Comparison of ENCODE assay signal across 12 cellular contexts in the genomic region with DNA sequence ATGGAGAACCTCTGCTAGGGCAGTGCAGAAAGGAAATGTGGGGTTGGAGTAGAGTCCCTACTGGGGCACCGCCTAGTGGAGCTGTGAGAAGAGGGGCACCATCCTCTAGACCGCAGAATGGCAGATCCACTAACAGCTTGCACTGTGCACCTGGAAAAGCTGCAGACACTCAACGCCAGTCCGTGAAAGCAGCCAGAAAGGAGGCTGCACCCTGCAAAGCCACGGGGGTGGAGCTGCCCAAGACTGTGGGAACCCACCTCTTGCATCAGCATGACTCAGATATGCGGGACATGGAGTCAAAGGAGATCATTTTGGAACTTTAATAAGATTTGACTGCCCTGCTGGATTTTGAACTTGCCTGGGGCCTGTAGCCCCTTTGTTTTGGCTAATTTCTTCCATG. TPM values are rescaled to one million over a fixed set of nuclear protein-coding genes. Genes with fewer than 3 reads are reported as not detected.
DNase-seq lines count a peak whose midpoint lies in the region; ATAC-seq and TF ChIP-seq lines count a peak whose summit lies in the region.
"Had no signal": no experiment of that assay in that cellular context is flagged by ENCODE, and none has a peak within 500 bp of the region (broad histone marks: within the 10 kb centered on the region; RNA-seq: fewer than 3 reads in every experiment).

No MANE protein-coding gene starts in this region.

- no peak for TF ChIP-seq POLR2A in tibial nerve (IDR thresholded peaks at IDR 0.05)

- no peak overlapping the region for H3K27ac Mint-ChIP-seq in activated CD8-positive, alpha-beta memory T cell treated with anti-CD3 and anti-CD28 coated beads, Interleukin-2, amount 10 ng/mL, durations not matched to agents 7 days and 5 days
- H3K27ac Mint-ChIP-seq: activated naive CD4-positive, alpha-beta T cell treated with anti-CD3 and anti-CD28 coated beads, Interleukin-2, amount 50 U/mL, for 24 hours had no signal

- CTCF ChIA-PET in activated CD8-positive, alpha-beta memory T cell treated with anti-CD3 and anti-CD28 coated beads, Interleukin-2, amount 10 ng/mL, durations not matched to agents 7 days and 5 days (lab: Charles Lee): interaction anchor here (1.3 kb wide), 1 partner anchor 70 kb away, joined by 5 read pairs; no protein-coding TSS in a partner anchor

- H3K27ac ChIP-seq in tibial nerve: peak overlapping the region in 3 of 4 donors; percentile 12 to 94 (median 77)

- H3K4me1 ChIP-seq in tibial nerve: peaks cover 0 to 98% (median 40%) of the 10 kb centered on the region in 4 donors

- ATAC-seq in activated CD8-positive, alpha-beta memory T cell treated with anti-CD3 and anti-CD28 coated beads, Interleukin-2, amount 10 ng/mL, durations not matched to agents 7 days and 5 days: no peak
- ATAC-seq in HG03342 (IDR thresholded peaks at IDR 0.05; ENCODE audit: unreplicated experiment): no peak
- ATAC-seq in HG03039 (IDR thresholded peaks at IDR 0.05; ENCODE audit: unreplicated experiment): no peak

- DNase-seq in activated CD8-positive, alpha-beta memory T cell treated with anti-CD3 and anti-CD28 coated beads for 24 hours: peak; percentile 48
- no peak for DNase-seq in activated CD8-positive, alpha-beta memory T cell treated with anti-CD3 and anti-CD28 coated beads, Interleukin-2, amount 10 ng/mL, durations not matched to agents 7 days and 5 days
- peak; percentile 65 for DNase-seq in astrocyte of the hippocampus (ENCODE audit: low read depth, low spot score)
- peak; percentile 65 to 87 for DNase-seq in foreskin fibroblast
- DNase-seq in tibial nerve (ENCODE audit: low spot score in 2 of 2): no peak
- no peak for DNase-seq in activated naive CD4-positive, alpha-beta T cell treated with anti-CD3 and anti-CD28 coated beads, Interleukin-2, amount 50 U/mL, for 16 hours
- DNase-seq: effector CD8-positive, alpha-beta T cell; Kasumi-1; NCI-H69 had no signal

- H3K4me1 Mint-ChIP-seq in activated CD8-positive, alpha-beta memory T cell treated with anti-CD3 and anti-CD28 coated beads, Interleukin-2, amount 10 ng/mL, durations not matched to agents 7 days and 5 days: no peaks in the 10 kb centered on the region
- H3K4me1 Mint-ChIP-seq: activated naive CD4-positive, alpha-beta T cell treated with anti-CD3 and anti-CD28 coated beads, Interleukin-2, amount 50 U/mL, for 24 hours had no signal

- H3K9me3 ChIP-seq in tibial nerve: peaks cover 0 to 6% (median 0%) of the 10 kb centered on the region in 4 donors

- H3K36me3 ChIP-seq in tibial nerve: peaks cover 0 to 19% (median 0%) of the 10 kb centered on the region in 3 donors

- H3K9me3 Mint-ChIP-seq in activated CD8-positive, alpha-beta memory T cell treated with anti-CD3 and anti-CD28 coated beads, Interleukin-2, amount 10 ng/mL, durations not matched to agents 7 days and 5 days (ENCODE audit: low read depth): no peaks in the 10 kb centered on the region
- H3K9me3 Mint-ChIP-seq: activated naive CD4-positive, alpha-beta T cell treated with anti-CD3 and anti-CD28 coated beads, Interleukin-2, amount 50 U/mL, for 24 hours had no signal

- no peaks in the 10 kb centered on the region for H3K27me3 ChIP-seq in tibial nerve

- H3K4me3 ChIP-seq in foreskin fibroblast (ENCODE audit: low read depth in 1 of 2, low read length in 2 of 2): no peak overlapping the region
- H3K4me3 ChIP-seq in tibial nerve: no peak overlapping the region

- TF ChIP-seq CTCF in foreskin fibroblast (IDR thresholded peaks at IDR 0.05; ENCODE audit: low read depth, low read length): no peak
- TF ChIP-seq CTCF in tibial nerve (IDR thresholded peaks at IDR 0.05): no peak

- TF ChIP-seq EP300 in tibial nerve (IDR thresholded peaks at IDR 0.05): peak in 1 of 2 donors; percentile 40

- no peak overlapping the region for H3K4me3 Mint-ChIP-seq in activated CD8-positive, alpha-beta memory T cell treated with anti-CD3 and anti-CD28 coated beads, Interleukin-2, amount 10 ng/mL, durations not matched to agents 7 days and 5 days
- H3K4me3 Mint-ChIP-seq: activated naive CD4-positive, alpha-beta T cell treated with anti-CD3 and anti-CD28 coated beads, Interleukin-2, amount 50 U/mL, for 24 hours had no signal

- WGBS in tibial nerve, 2 donors: 76 to 82% methylated on average over 6 of the region's 6 CpGs

- no peaks in the 10 kb centered on the region for H3K36me3 Mint-ChIP-seq in activated CD8-positive, alpha-beta memory T cell treated with anti-CD3 and anti-CD28 coated beads, Interleukin-2, amount 10 ng/mL, durations not matched to agents 7 days and 5 days
- H3K36me3 Mint-ChIP-seq: activated naive CD4-positive, alpha-beta T cell treated with anti-CD3 and anti-CD28 coated beads, Interleukin-2, amount 50 U/mL, for 24 hours had no signal

- H3K27me3 Mint-ChIP-seq in activated CD8-positive, alpha-beta memory T cell treated with anti-CD3 and anti-CD28 coated beads, Interleukin-2, amount 10 ng/mL, durations not matched to agents 7 days and 5 days: peaks cover 15% of the 10 kb centered on the region
- H3K27me3 Mint-ChIP-seq: activated naive CD4-positive, alpha-beta T cell treated with anti-CD3 and anti-CD28 coated beads, Interleukin-2, amount 50 U/mL, for 24 hours had no signal

RNA-seq across cellular contexts. Expression of a gene that starts 8.7 kb away (rescaled TPM):
- total RNA-seq in activated CD8-positive, alpha-beta memory T cell treated with anti-CD3 and anti-CD28 coated beads, Interleukin-2, amount 10 ng/mL, durations not matched to agents 7 days and 5 days: 1 to 10 TPM in 1 of 2 experiments, under 1 TPM in 1; 0.35 to 1.5 TPM
- 100 to 1,000 TPM; 140 to 385 (median 202) TPM for total RNA-seq in tibial nerve

Comparison
In these comparisons a context has a peak if more than half of its experiments do, and no peak if none do; other contexts are left out.
1. DNase-seq: peak in activated CD8-positive, alpha-beta memory T cell treated with anti-CD3 and anti-CD28 coated beads for 24 hours (single experiment), astrocyte of the hippocampus (single experiment) and foreskin fibroblast (2 of 2); none in activated CD8-positive, alpha-beta memory T cell treated with anti-CD3 and anti-CD28 coated beads, Interleukin-2, amount 10 ng/mL, durations not matched to agents 7 days and 5 days (single experiment), tibial nerve (0 of 2) and activated naive CD4-positive, alpha-beta T cell treated with anti-CD3 and anti-CD28 coated beads, Interleukin-2, amount 50 U/mL, for 16 hours (single experiment).
2. RNA of a gene that starts 8.7 kb away (total RNA-seq): 140 to 385 TPM in tibial nerve; 0.35 to 1.5 TPM in activated CD8-positive, alpha-beta memory T cell treated with anti-CD3 and anti-CD28 coated beads, Interleukin-2, amount 10 ng/mL, durations not matched to agents 7 days and 5 days; every median in the first group is over 10 times any median in the second.